17 cellular contexts compared by ENCODE assay signal in genomic region chr2:217077841-217078407, GRCh38.
A peak's percentile ranks its signal among the peaks of the same experiment; 100 is the strongest.
DNase-seq lines count a peak whose midpoint lies in the region; ATAC-seq lines count a peak whose summit lies in the region.
"Had no signal": no experiment of that assay in that cellular context is flagged by ENCODE, and none has a peak within 500 bp of the region (broad histone marks: within the 10 kb centered on the region; RNA-seq: fewer than 3 reads in every experiment).

No MANE protein-coding gene starts in this region.

- peak; percentile 57 for ATAC-seq in GM19043 (IDR thresholded peaks at IDR 0.05; ENCODE audit: low read depth, unreplicated experiment)
- ATAC-seq in HG03175 (IDR thresholded peaks at IDR 0.05; ENCODE audit: unreplicated experiment), result no peak
- ATAC-seq: naive thymus-derived CD8-positive, alpha-beta T cell had no signal

- DNase-seq in EH (ENCODE audit: low read depth) (peak; percentile 33), MV-4-11 (lab: John Stamatoyannopoulos, UW) (peak; percentile 10), glomerular visceral epithelial cell (ENCODE audit: extremely low spot score) (peak; percentile 66), cerebellar nuclear complex (lab: John Stamatoyannopoulos, UW) (no peak), GOT3 (lab: John Stamatoyannopoulos, UW) (no peak)
- no peak for DNase-seq in stimulated activated naive CD4-positive, alpha-beta T cell treated with Interleukin-2 at 50 U/mL for 16 hours (lab: John Stamatoyannopoulos, UW)
- DNase-seq: activated naive CD4-positive, alpha-beta T cell treated with anti-CD3 and anti-CD28 coated beads, Interleukin-2, amount 50 U/mL, for 16 hours; effector CD8-positive, alpha-beta T cell; foreskin melanocyte; naive thymus-derived CD8-positive, alpha-beta T cell; NCI-H187; NCI-H345; posterior cingulate gyrus; T-helper 1 cell; upper lobe of left lung had no signal

Comparison
In these comparisons a context has a peak if more than half of its experiments do, and no peak if none do; other contexts are left out.
1. DNase-seq: peak in EH (single experiment), MV-4-11 (single experiment) and glomerular visceral epithelial cell (single experiment); none in stimulated activated naive CD4-positive, alpha-beta T cell treated with Interleukin-2 at 50 U/mL for 16 hours (single experiment), cerebellar nuclear complex (0 of 2) and GOT3 (single experiment).